Comparison of ENCODE assay signal across 20 cellular contexts in the genomic region with DNA sequence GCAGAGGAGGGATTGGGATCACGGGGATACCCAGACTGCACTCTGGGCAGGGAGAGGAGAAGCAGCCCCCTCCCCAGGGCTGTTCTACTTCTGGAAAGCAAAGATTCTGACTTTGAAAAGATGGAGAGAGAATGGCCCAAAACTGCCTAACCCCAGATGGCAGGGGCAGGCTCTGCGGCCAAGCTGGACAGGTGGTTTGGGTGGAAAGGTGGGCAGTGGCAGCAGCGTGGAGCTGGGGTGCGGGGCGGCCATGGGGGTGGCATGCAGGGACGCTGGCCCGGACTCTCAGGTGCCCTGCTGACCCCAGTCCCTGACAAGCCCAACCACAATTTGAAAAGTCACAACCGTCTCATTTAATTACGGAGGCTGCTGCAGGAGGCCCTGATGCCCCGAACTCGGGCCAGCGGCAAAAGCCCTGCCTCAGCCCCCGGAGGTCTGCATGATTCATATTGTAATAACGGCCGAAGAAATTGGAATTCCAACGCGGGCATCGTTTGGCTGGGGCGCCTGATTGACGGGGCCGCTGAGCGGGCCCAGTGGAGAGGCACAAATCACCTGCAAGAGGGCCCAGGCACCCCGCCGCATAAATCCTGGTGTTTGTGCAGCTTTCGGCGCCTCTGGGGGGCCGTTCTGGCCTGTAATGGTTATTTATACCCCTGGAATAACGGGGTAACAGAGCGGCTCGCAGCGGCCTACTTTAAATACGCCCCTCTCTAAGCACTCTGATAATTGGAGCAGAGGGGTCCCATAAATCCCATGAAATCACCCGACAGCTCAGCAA. TPM values are rescaled to one million over a fixed set of nuclear protein-coding genes. Genes with fewer than 3 reads are reported as not detected.
DNase-seq lines count a peak whose midpoint lies in the region; ATAC-seq and TF ChIP-seq lines count a peak whose summit lies in the region.
"Had no signal": no experiment of that assay in that cellular context is flagged by ENCODE, and none has a peak within 500 bp of the region (broad histone marks: within the 10 kb centered on the region; RNA-seq: fewer than 3 reads in every experiment).

No MANE protein-coding gene starts in this region.

- peaks cover 0 to 5% of the 10 kb centered on the region in 2 donors for H3K4me1 ChIP-seq in neuronal stem cell (ENCODE audit: control insufficient read depth in 2 of 2, insufficient read depth in 1 of 2, low read depth in 1 of 2, low read length in 2 of 2)
- H3K4me1 ChIP-seq: BE2C had no signal

- ATAC-seq in left cardiac atrium (no peak), left ventricle myocardium superior (no peak), esophagus mucosa (no peak)

- no peak overlapping the region for H3K4me3 ChIP-seq in neuronal stem cell (ENCODE audit: low read length in 2 of 2)

- H3K27ac ChIP-seq in neuronal stem cell (replicated peaks; ENCODE audit: low read length) = no peak overlapping the region

- H3K27me3 ChIP-seq in neuronal stem cell (ENCODE audit: control insufficient read depth in 3 of 3, insufficient read depth in 3 of 3, low read depth in 1 of 3, low read length in 3 of 3) = no peaks in the 10 kb centered on the region
- H3K27me3 ChIP-seq: BE2C had no signal

- H3K36me3 Mint-ChIP-seq in chondrocyte (ENCODE audit: low read depth) = peaks cover 51% of the 10 kb centered on the region
- H3K36me3 Mint-ChIP-seq: CD4-positive, CD25-positive, alpha-beta regulatory T cell; CD8-positive, alpha-beta memory T cell had no signal

- H3K9me3 Mint-ChIP-seq in chondrocyte (ENCODE audit: low read depth) = no peaks in the 10 kb centered on the region
- H3K9me3 Mint-ChIP-seq: CD4-positive, CD25-positive, alpha-beta regulatory T cell; CD8-positive, alpha-beta memory T cell; H9 had no signal

- H4K8ac ChIP-seq in neuronal stem cell (ENCODE audit: low read depth, low read length) = no peak overlapping the region

- no peak overlapping the region for H2AFZ ChIP-seq in neuronal stem cell (ENCODE audit: low read length)

- peaks cover 5% of the 10 kb centered on the region for H3K79me1 ChIP-seq in neuronal stem cell (ENCODE audit: low read depth, low read length)

- no peak overlapping the region for H3K14ac ChIP-seq in neuronal stem cell (ENCODE audit: low read length)

- peak overlapping the region; percentile 67 for H3K23ac ChIP-seq in neuronal stem cell (ENCODE audit: low read depth, low read length, poor library complexity)

- no peak overlapping the region for H4K91ac ChIP-seq in neuronal stem cell (ENCODE audit: low read depth, low read length, poor library complexity)

- no peak overlapping the region for H3K27ac Mint-ChIP-seq in chondrocyte (ENCODE audit: unreplicated experiment)
- H3K27ac Mint-ChIP-seq: CD4-positive, CD25-positive, alpha-beta regulatory T cell; CD8-positive, alpha-beta memory T cell; H9 had no signal

- peak overlapping the region; percentile 70 for H2AK5ac ChIP-seq in neuronal stem cell (ENCODE audit: low read depth, low read length)

- H3K27me3 Mint-ChIP-seq in chondrocyte (ENCODE audit: low read depth) = no peaks in the 10 kb centered on the region
- H3K27me3 Mint-ChIP-seq: CD4-positive, CD25-positive, alpha-beta regulatory T cell; CD8-positive, alpha-beta memory T cell had no signal

- no peak overlapping the region for H2BK120ac ChIP-seq in neuronal stem cell (ENCODE audit: low read depth, low read length)

- DNase-seq in left cardiac atrium (peak; percentile 5), left ventricle myocardium superior (no peak), chondrocyte (ENCODE audit: low spot score) (peak; percentile 81), neuronal stem cell (ENCODE audit: low spot score) (no peak), SW480 (ENCODE audit: low spot score) (no peak), NCI-H2227 (lab: John Stamatoyannopoulos, UW; ENCODE audit: unreplicated experiment) (no peak)
- DNase-seq: ACHN; BE2C; C1 segment of cervical spinal cord; CD4-positive, CD25-positive, alpha-beta regulatory T cell; COR-L47; DMS 273 treated with DMSO at 0.1 percent for 48 hours; DMS53; DND-41; EL; GOT3; IMR-90 had no signal

- H3K18ac ChIP-seq in neuronal stem cell (ENCODE audit: low read length) = peak overlapping the region; percentile 7

- H2BK5ac ChIP-seq in neuronal stem cell (ENCODE audit: low read length) = no peak overlapping the region

- H3K4me3 Mint-ChIP-seq in chondrocyte (ENCODE audit: unreplicated experiment) = no peak overlapping the region
- H3K4me3 Mint-ChIP-seq: CD4-positive, CD25-positive, alpha-beta regulatory T cell; CD8-positive, alpha-beta memory T cell; H9 had no signal

- WGBS in neuronal stem cell (ENCODE audit: extremely low coverage in 2 of 2, insufficient read length in 2 of 2, insufficient replicate concordance in 1 of 2), 2 donors = no CpG with 5 or more reads among the region's 33 CpGs

- no peak overlapping the region for H3K4me2 ChIP-seq in neuronal stem cell (ENCODE audit: insufficient read depth, low read length, poor library complexity, severe bottlenecking)

- H3K9me3 ChIP-seq in neuronal stem cell (replicated peaks in 1 of 2; ENCODE audit: control insufficient read depth in 2 of 2, insufficient read depth in 1 of 2, low read depth in 1 of 2, low read length in 2 of 2) = no peaks in the 10 kb centered on the region
- H3K9me3 ChIP-seq: BE2C had no signal

- TF ChIP-seq CTCF in chondrocyte (IDR thresholded peaks at IDR 0.05) = no peak

- H3K4ac ChIP-seq in neuronal stem cell (ENCODE audit: low read length) = no peak overlapping the region

- H2BK12ac ChIP-seq in neuronal stem cell (ENCODE audit: low read length) = no peak overlapping the region

- H3K36me3 ChIP-seq in neuronal stem cell (replicated peaks in 1 of 2; ENCODE audit: control insufficient read depth in 2 of 2, insufficient read depth in 2 of 2, low read length in 2 of 2) = no peaks in the 10 kb centered on the region
- H3K36me3 ChIP-seq: BE2C had no signal

- peaks cover 8% of the 10 kb centered on the region for H3K4me1 Mint-ChIP-seq in chondrocyte (ENCODE audit: low read depth)
- H3K4me1 Mint-ChIP-seq: CD4-positive, CD25-positive, alpha-beta regulatory T cell; CD8-positive, alpha-beta memory T cell had no signal

- H3K9ac ChIP-seq in neuronal stem cell (ENCODE audit: low read depth, low read length, poor library complexity) = no peak overlapping the region

- intact Hi-C loops in left cardiac atrium (cut with DNase I) (no loop called here), left ventricle myocardium superior (cut with micrococcal nuclease) (no loop called here)

- peak overlapping the region; percentile 16 for H2BK15ac ChIP-seq in neuronal stem cell (ENCODE audit: low read length)

RNA-seq across cellular contexts. Expression of gene FCN2, which starts 41.8 kb away (rescaled TPM):
- 1 to 10 TPM in 1 of 2 donors, not detected in 1; 2.0 TPM for total RNA-seq in left cardiac atrium
- not detected for total RNA-seq in left ventricle myocardium superior
- total RNA-seq in chondrocyte = not detected in 3 replicates
- polyA plus RNA-seq in neuronal stem cell (2013, experiment 1 of 2) = not detected
- not detected for polyA plus RNA-seq in neuronal stem cell (2013, experiment 2 of 2)
- 0.16 TPM for total RNA-seq in esophagus mucosa
- total RNA-seq: CD4-positive, CD25-positive, alpha-beta regulatory T cell; CD8-positive, alpha-beta memory T cell; H9; IMR-90 had no signal
- polyA plus RNA-seq: CD4-positive, CD25-positive, alpha-beta regulatory T cell; CD8-positive, alpha-beta memory T cell; IMR-90 had no signal

Comparison
In these comparisons a context has a peak if more than half of its experiments do, and no peak if none do; other contexts are left out.
1. DNase-seq: peak in left cardiac atrium (single experiment) and chondrocyte (single experiment); none in left ventricle myocardium superior (single experiment), neuronal stem cell (single experiment), SW480 (single experiment) and NCI-H2227 (single experiment).